In the genomic region with DNA sequence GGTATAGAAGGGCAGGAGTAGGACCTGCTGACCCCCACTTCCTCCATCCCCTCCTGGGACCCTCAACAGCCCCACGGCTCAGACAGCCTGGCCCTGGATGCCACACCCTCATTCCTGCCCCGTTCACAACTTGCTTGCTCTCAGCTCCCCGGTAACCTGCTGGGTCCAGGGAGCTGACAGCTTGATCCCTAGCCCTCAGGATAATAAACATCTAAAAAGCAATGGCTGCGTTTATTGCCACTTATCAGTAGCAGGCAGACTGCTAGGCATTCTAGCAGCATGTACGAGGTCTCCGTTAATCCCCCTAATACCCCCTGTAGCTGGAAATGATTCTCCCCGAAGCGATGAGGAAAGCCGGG, we compare ENCODE assay signal across 10 cellular contexts. TPM values are rescaled to one million over a fixed set of nuclear protein-coding genes. Genes with fewer than 3 reads are reported as not detected.
DNase-seq lines count a peak whose midpoint lies in the region; ATAC-seq and TF ChIP-seq lines count a peak whose summit lies in the region.
"Had no signal": no experiment of that assay in that cellular context is flagged by ENCODE, and none has a peak within 500 bp of the region (broad histone marks: within the 10 kb centered on the region; RNA-seq: fewer than 3 reads in every experiment).

No MANE protein-coding gene starts in this region.

- TF ChIP-seq CTCF in heart right ventricle (IDR thresholded peaks at IDR 0.05) (no peak), ascending aorta (IDR thresholded peaks at IDR 0.05) (no peak), mucosa of descending colon (IDR thresholded peaks at IDR 0.05) (no peak), upper lobe of right lung (IDR thresholded peaks at IDR 0.05) (no peak)

- no peaks in the 10 kb centered on the region for H3K9me3 ChIP-seq in heart right ventricle
- H3K9me3 ChIP-seq in ascending aorta: no peaks in the 10 kb centered on the region
- H3K9me3 ChIP-seq in mucosa of descending colon: no peaks in the 10 kb centered on the region
- no peaks in the 10 kb centered on the region for H3K9me3 ChIP-seq in upper lobe of right lung

- H3K4me1 ChIP-seq in heart right ventricle (peaks cover 39 to 66% (median 59%) of the 10 kb centered on the region in 9 donors), ascending aorta (peaks cover 28 to 41% of the 10 kb centered on the region in 2 donors), mucosa of descending colon (ENCODE audit: low read depth) (peaks cover 41% of the 10 kb centered on the region), upper lobe of right lung (peaks cover 53% of the 10 kb centered on the region)

- peak in 1 of 8 donors; percentile 0 for ATAC-seq in heart right ventricle
- peak; percentile 27 for ATAC-seq in mucosa of descending colon
- ATAC-seq in upper lobe of right lung: no peak
- no peak for ATAC-seq in HG02759 (IDR thresholded peaks at IDR 0.05; ENCODE audit: unreplicated experiment)

- H3K27ac ChIP-seq in heart right ventricle: peak overlapping the region in 9 of 10 donors; percentile 55 to 76 (median 67)
- peak overlapping the region; percentile 52 to 54 for H3K27ac ChIP-seq in ascending aorta
- H3K27ac ChIP-seq in upper lobe of right lung: peak overlapping the region; percentile 84

- H3K4me3 ChIP-seq in heart right ventricle: peak overlapping the region in 4 of 10 donors; percentile 7 to 27 (median 14)
- H3K4me3 ChIP-seq in ascending aorta: peak overlapping the region in 1 of 2 donors; percentile 46
- H3K4me3 ChIP-seq in mucosa of descending colon: peak overlapping the region; percentile 13
- peak overlapping the region; percentile 43 for H3K4me3 ChIP-seq in upper lobe of right lung

- intact Hi-C loops in heart right ventricle (cut with DNase I): no loop called here
- intact Hi-C loops in cardiac septum (cut with DNase I): no loop called here
- intact Hi-C loops in ascending aorta (cut with DNase I): no loop called here
- intact Hi-C loops in mucosa of descending colon (cut with DNase I, micrococcal nuclease): loop anchor here in 1 of 2 donors (5.0 kb wide), 1 partner anchor 42 kb away; the partner anchor contains the start of gene PXN
- intact Hi-C loops in upper lobe of right lung (cut with DNase I): loop anchor here (5.0 kb wide), 1 partner anchor 42 kb away; the partner anchor contains the start of gene PXN

- WGBS in heart right ventricle, 2 donors: 28 to 44% methylated on average over 9 of the region's 9 CpGs

- DNase-seq in heart right ventricle: no peak
- DNase-seq in cardiac septum (ENCODE audit: low spot score): no peak
- no peak for DNase-seq in ascending aorta (ENCODE audit: low spot score in 2 of 2)
- peak in 2 of 3 donors; percentile 41 to 59 for DNase-seq in mucosa of descending colon
- no peak for DNase-seq in upper lobe of right lung
- DNase-seq in GF-D8 (lab: John Stamatoyannopoulos, UW): no peak
- no peak for DNase-seq in HCEC 1CT
- DNase-seq: cortex of kidney, GDM1 had no signal

- H3K36me3 ChIP-seq in heart right ventricle: peaks cover 8 to 67% (median 38%) of the 10 kb centered on the region in 9 donors
- H3K36me3 ChIP-seq in ascending aorta: peaks cover 49 to 52% of the 10 kb centered on the region in 2 donors
- H3K36me3 ChIP-seq in mucosa of descending colon (ENCODE audit: low read depth): peaks cover 14% of the 10 kb centered on the region
- peaks cover 38% of the 10 kb centered on the region for H3K36me3 ChIP-seq in upper lobe of right lung

- H3K27me3 ChIP-seq in heart right ventricle: no peaks in the 10 kb centered on the region
- no peaks in the 10 kb centered on the region for H3K27me3 ChIP-seq in ascending aorta
- no peaks in the 10 kb centered on the region for H3K27me3 ChIP-seq in upper lobe of right lung

RNA-seq across cellular contexts. Expression of gene RPLP0, which starts 24.3 kb away (rescaled TPM):
- total RNA-seq in heart right ventricle (1,000 to 10,000 TPM in 1 of 10 donors, 100 to 1,000 TPM in 9; 578 to 1,255 (median 694) TPM), cardiac septum (594 TPM), ascending aorta (2,244 TPM), mucosa of descending colon (1,000 to 10,000 TPM; 1,175 to 1,810 (median 1,602) TPM), upper lobe of right lung (1,192 TPM)
- polyA plus RNA-seq in heart right ventricle: 1,000 to 10,000 TPM in 1 of 2 donors, 100 to 1,000 TPM in 1; 852 to 3,129 TPM

RNA-seq across cellular contexts. Expression of gene GCN1, which starts 30.7 kb away (rescaled TPM):
- total RNA-seq in heart right ventricle: 10 to 100 TPM; 30.4 to 41.3 (median 35.0) TPM
- 10 to 100 TPM in 1 of 2 donors, 1 to 10 TPM in 1; 9.7 to 17.2 TPM for polyA plus RNA-seq in heart right ventricle
- total RNA-seq in cardiac septum: 39.8 TPM
- total RNA-seq in ascending aorta: 49.0 TPM
- total RNA-seq in mucosa of descending colon: 100 to 1,000 TPM in 1 of 3 donors, 10 to 100 TPM in 2; 74.6 to 108 (median 76.7) TPM
- total RNA-seq in upper lobe of right lung: 77.2 TPM

RNA-seq across cellular contexts. Expression of gene PXN, which starts 40.4 kb away (rescaled TPM):
- 10 to 100 TPM; 52.0 to 83.7 (median 63.3) TPM for total RNA-seq in heart right ventricle
- polyA plus RNA-seq in heart right ventricle: 100 to 1,000 TPM in 1 of 2 donors, 10 to 100 TPM in 1; 41.2 to 123 TPM
- 73.8 TPM for total RNA-seq in cardiac septum
- total RNA-seq in ascending aorta: 282 TPM
- total RNA-seq in mucosa of descending colon: 100 to 1,000 TPM; 117 to 167 (median 146) TPM
- total RNA-seq in upper lobe of right lung: 105 TPM

Comparison
In these comparisons a context has a peak if more than half of its experiments do, and no peak if none do; other contexts are left out.
1. DNase-seq: peak in mucosa of descending colon (2 of 3); none in heart right ventricle (0 of 2), cardiac septum (single experiment), ascending aorta (0 of 2), upper lobe of right lung (single experiment), GF-D8 (single experiment) and HCEC 1CT (single experiment).
2. Peak in every context shown above with its lines, with median percentiles within 50 percentile points of each other: H3K27ac ChIP-seq.